Comparison of ENCODE assay signal across 15 cellular contexts in genomic region chr1:3481836-3482589, GRCh38. TPM values are rescaled to one million over a fixed set of nuclear protein-coding genes. Genes with fewer than 3 reads are reported as not detected.
DNase-seq lines count a peak whose midpoint lies in the region; ATAC-seq, FAIRE-seq and TF ChIP-seq lines count a peak whose summit lies in the region.
"Had no signal": no experiment of that assay in that cellular context is flagged by ENCODE, and none has a peak within 500 bp of the region (broad histone marks: within the 10 kb centered on the region; RNA-seq: fewer than 3 reads in every experiment).

No MANE protein-coding gene starts in this region.

- CTCF ChIA-PET in PC-3 (lab: Charles Lee) (interaction anchor here (1.6 kb wide), 1 partner anchor 29 kb away, joined by 25 read pairs; no protein-coding TSS in a partner anchor), H1 (lab: Charles Lee; ENCODE audit: partially characterized antibody) (interaction anchor here (0.8 to 4.2 kb wide), 14 partner anchors 9 to 139 kb away, joined by 3 to 41 read pairs (median 4); no protein-coding TSS in a partner anchor)

- H3K27ac ChIP-seq in PC-3 (ENCODE audit: low read length) (peak overlapping the region; percentile 57), H1 (ENCODE audit: low read depth, low read length) (no peak overlapping the region), trophoblast cell (ENCODE audit: low read depth, low read length) (no peak overlapping the region)
- H3K27ac ChIP-seq: 22Rv1, SJSA1 had no signal

- H3K18ac ChIP-seq in H1 (ENCODE audit: extremely low read depth, low read length) (no peak overlapping the region; the same call in 1 of the 2 replicates), trophoblast cell (ENCODE audit: low read length) (no peak overlapping the region)

- DNase-seq in DMS 273 (lab: John Stamatoyannopoulos, UW; ENCODE audit: unreplicated experiment) (peak; percentile 40), DMS 273 treated with DMSO at 0.1 percent for 48 hours (lab: John Stamatoyannopoulos, UW) (no peak), PC-3 (peak; percentile 83), H1 (ENCODE audit: low read depth in 1 of 2, low spot score in 2 of 2) (no peak), trophoblast cell (peak; percentile 91 to 95), NCI-H2081 (lab: John Stamatoyannopoulos, UW) (no peak)
- DNase-seq in activated T-cell treated with anti-CD3 and anti-CD28 coated beads, Interleukin-2, amount 50 U/mL, for 1 hour, result no peak
- DNase-seq: activated B cell treated with CpG ODN at 0.5 μM for 24 hours, DMS153, natural killer cell, NCI-H2227 treated with DMSO at 0.1 percent for 48 hours, right cardiac atrium had no signal

- H2BK5ac ChIP-seq in H1 (ENCODE audit: low read depth, low read length) (no peak overlapping the region), trophoblast cell (ENCODE audit: low read depth, low read length, poor library complexity) (no peak overlapping the region)

- no peaks in the 10 kb centered on the region for H4K20me1 ChIP-seq in PC-3 (ENCODE audit: low read length)
- H4K20me1 ChIP-seq in H1 (replicated peaks in 1 of 2; ENCODE audit: control insufficient read depth in 1 of 2, insufficient read depth in 2 of 2, low read length in 2 of 2), result peaks cover 2 to 5% of the 10 kb centered on the region in 2 experiments

- 92% methylated on average over 21 of the region's 29 CpGs; no CpG with 5 or more reads in 1 of the 2 experiments for WGBS in H1 (ENCODE audit: extremely low coverage in 1 of 2, insufficient coverage in 1 of 2, insufficient read length in 1 of 2, insufficient replicate concordance in 2 of 2, low coverage in 1 of 2, low lambda C conversion rate in 2 of 2, missing lambda C conversion rate in 1 of 2), 2 experiments
- WGBS in trophoblast cell (ENCODE audit: extremely low coverage, insufficient coverage, insufficient read length), result no CpG with 5 or more reads among the region's 29 CpGs

- H3K4me1 ChIP-seq in PC-3 (ENCODE audit: insufficient read depth, low read length) (peaks cover 12% of the 10 kb centered on the region), H1 (replicated peaks in 1 of 4; ENCODE audit: control insufficient read depth in 3 of 4, insufficient read depth in 4 of 4, low read length in 3 of 4) (no peaks in the 10 kb centered on the region), trophoblast cell (ENCODE audit: control insufficient read depth in 1 of 2, insufficient read depth in 2 of 2, low read length in 2 of 2) (peaks cover 4 to 6% of the 10 kb centered on the region in 2 experiments)

- peak in 1 of 2 experiments; percentile 27; a peak in 1 of 3 replicates for TF ChIP-seq POLR2A in H1 (IDR thresholded peaks at IDR 0.05; ENCODE audit: control extremely low read depth in 1 of 2, low read depth in 2 of 2, low read length in 2 of 2)

- H3K4me3 ChIP-seq in PC-3 (ENCODE audit: low read length), result no peak overlapping the region
- H3K4me3 ChIP-seq in H1 (ENCODE audit: extremely low read depth in 1 of 4, insufficient read depth in 2 of 4, low read depth in 3 of 4, low read length in 4 of 4), result no peak overlapping the region
- H3K4me3 ChIP-seq in trophoblast cell (ENCODE audit: low read depth, low read length), result no peak overlapping the region
- H3K4me3 ChIP-seq: SJSA1 had no signal

- H2BK20ac ChIP-seq in H1 (ENCODE audit: low read length), result no peak overlapping the region

- intact Hi-C loops in PC-3 (cut with micrococcal nuclease), result no loop called here

- no peak overlapping the region for H2BK120ac ChIP-seq in H1 (replicated peaks; ENCODE audit: low read depth, low read length)
- no peak overlapping the region for H2BK120ac ChIP-seq in trophoblast cell (ENCODE audit: insufficient read depth, low read length, poor library complexity)

- H4K8ac ChIP-seq in H1 (ENCODE audit: extremely low read depth, insufficient read depth, low read length) (no peak overlapping the region; the same call in 1 of the 2 replicates), trophoblast cell (ENCODE audit: low read depth, low read length) (no peak overlapping the region)

- BruUV-seq in PC-3 (replicated peaks; lab: Mats Ljungman, UMichigan), result no TSS peak

- H3K4ac ChIP-seq in H1 (replicated peaks; ENCODE audit: insufficient read length, low read depth, low read length) (peak overlapping the region; percentile 78), trophoblast cell (ENCODE audit: low read depth, low read length) (no peak overlapping the region)

- H4K12ac ChIP-seq in trophoblast cell (ENCODE audit: low read depth, low read length), result no peak overlapping the region

- H3K36me3 ChIP-seq in PC-3 (ENCODE audit: low read depth, low read length) (no peaks in the 10 kb centered on the region), H1 (ENCODE audit: control insufficient read depth in 2 of 4, insufficient read depth in 4 of 4, low read length in 3 of 4) (peaks cover 0 to 7% (median 3%) of the 10 kb centered on the region in 4 experiments; a peak in 3 of 8 replicates), trophoblast cell (ENCODE audit: control insufficient read depth in 1 of 2, insufficient read depth in 2 of 2, low read length in 2 of 2) (peaks cover 0 to 2% of the 10 kb centered on the region in 2 experiments)

- H3K23me2 ChIP-seq in H1 (ENCODE audit: low read depth, low read length), result no peaks in the 10 kb centered on the region

- no peak overlapping the region for H2AK5ac ChIP-seq in H1 (ENCODE audit: low read depth, low read length)
- H2AK5ac ChIP-seq in trophoblast cell (ENCODE audit: low read length), result no peak overlapping the region

- TF ChIP-seq CTCF in PC-3 (conservative IDR thresholded peaks at IDR 0.05; ENCODE audit: low read depth, low read length) (no peak), H1 (IDR thresholded peaks at IDR 0.05; ENCODE audit: control extremely low read depth in 1 of 3, insufficient read depth in 1 of 3, low read depth in 1 of 3, low read length in 3 of 3) (no peak)

- H3K23ac ChIP-seq in H1 (ENCODE audit: insufficient read length) (no peak overlapping the region), trophoblast cell (ENCODE audit: low read length) (no peak overlapping the region)

- no peak overlapping the region for H4K5ac ChIP-seq in H1 (ENCODE audit: insufficient read length, low read depth, low read length)

- H3K9ac ChIP-seq in PC-3 (ENCODE audit: low read length) (peak overlapping the region; percentile 23; the same call in 1 of the 2 replicates), H1 (replicated peaks in 1 of 4; ENCODE audit: extremely low read depth in 1 of 4, low read depth in 3 of 4, low read length in 3 of 4) (no peak overlapping the region), trophoblast cell (ENCODE audit: low read length) (no peak overlapping the region)

- H3K4me2 ChIP-seq in PC-3 (ENCODE audit: low read length), result peak overlapping the region; percentile 60
- H3K4me2 ChIP-seq in H1 (ENCODE audit: insufficient read depth in 1 of 2, low read depth in 2 of 2, low read length in 2 of 2), result no peak overlapping the region
- H3K4me2 ChIP-seq in trophoblast cell (ENCODE audit: low read length), result no peak overlapping the region

- H3K9me3 ChIP-seq in PC-3 (ENCODE audit: low read length), result no peaks in the 10 kb centered on the region
- H3K9me3 ChIP-seq in H1 (ENCODE audit: insufficient read depth in 2 of 2, low read depth in 1 of 2, low read length in 1 of 2), result peaks cover 0 to 10% of the 10 kb centered on the region in 2 experiments; a peak in 2 of 4 replicates
- no peaks in the 10 kb centered on the region for H3K9me3 ChIP-seq in trophoblast cell (ENCODE audit: insufficient read depth, low read depth, low read length)
- H3K9me3 ChIP-seq: SJSA1 had no signal

- no peaks in the 10 kb centered on the region for H3K79me1 ChIP-seq in H1 (ENCODE audit: low read depth, low read length)
- no peaks in the 10 kb centered on the region for H3K79me1 ChIP-seq in trophoblast cell (ENCODE audit: low read length)

- H3F3A ChIP-seq in PC-3 (ENCODE audit: low read length, unreplicated experiment), result no peaks in the 10 kb centered on the region

- H2BK12ac ChIP-seq in H1 (ENCODE audit: low read depth, low read length), result no peak overlapping the region
- no peak overlapping the region for H2BK12ac ChIP-seq in trophoblast cell (ENCODE audit: low read length)

- H3K56ac ChIP-seq in H1 (replicated peaks; ENCODE audit: insufficient read length, low read depth, low read length), result no peak overlapping the region

- H4K91ac ChIP-seq in H1 (replicated peaks; ENCODE audit: insufficient read length, low read length), result peak overlapping the region; percentile 6
- H4K91ac ChIP-seq in trophoblast cell (ENCODE audit: low read depth, low read length), result no peak overlapping the region

- H2BK15ac ChIP-seq in H1 (ENCODE audit: low read length), result no peak overlapping the region

- TF ChIP-seq EP300 in H1 (IDR thresholded peaks at IDR 0.05; ENCODE audit: borderline replicate concordance in 1 of 2, low read depth in 2 of 2, low read length in 2 of 2), result no peak

- H3K27me3 ChIP-seq in PC-3 (ENCODE audit: low read length), result no peaks in the 10 kb centered on the region
- no peaks in the 10 kb centered on the region for H3K27me3 ChIP-seq in H1 (replicated peaks in 1 of 4; ENCODE audit: control insufficient read depth in 3 of 4, extremely low read depth in 1 of 4, insufficient read depth in 3 of 4, low read length in 3 of 4)
- no peaks in the 10 kb centered on the region for H3K27me3 ChIP-seq in trophoblast cell (ENCODE audit: insufficient read depth, low read length)
- H3K27me3 ChIP-seq: SJSA1 had no signal

- H3K14ac ChIP-seq in H1 (ENCODE audit: insufficient read length), result no peak overlapping the region
- H3K14ac ChIP-seq in trophoblast cell (ENCODE audit: low read length), result no peak overlapping the region

- peak; percentile 65 for ATAC-seq in PC-3
- no peak for ATAC-seq in GM21619 (IDR thresholded peaks at IDR 0.05; ENCODE audit: unreplicated experiment)
- ATAC-seq: natural killer cell had no signal

- H3K79me2 ChIP-seq in PC-3 (ENCODE audit: low read length), result no peaks in the 10 kb centered on the region
- no peaks in the 10 kb centered on the region for H3K79me2 ChIP-seq in H1 (ENCODE audit: control insufficient read depth in 1 of 2, insufficient read depth in 2 of 2, low read length in 2 of 2)
- no peaks in the 10 kb centered on the region for H3K79me2 ChIP-seq in trophoblast cell (ENCODE audit: control insufficient read depth, insufficient read depth, low read length, poor library complexity)

- H3K9me2 ChIP-seq in PC-3 (replicated peaks; ENCODE audit: low read length), result no peaks in the 10 kb centered on the region

- no peak for TF ChIP-seq RAD21 in H1 (IDR thresholded peaks at IDR 0.05 in 1 of 2, conservative IDR thresholded peaks at IDR 0.05 in 1 of 2; ENCODE audit: low read depth in 2 of 2, low read length in 2 of 2)

- FAIRE-seq in H1 (lab: Jason Lieb, UNC), result no peak

- POLR2A ChIA-PET in PC-3 (lab: Charles Lee; ENCODE audit: unreplicated experiment), result no interaction called here
- POLR2A ChIA-PET in H1 (lab: Charles Lee; ENCODE audit: partially characterized antibody), result interaction anchor here (0.9 to 3.0 kb wide), 7 partner anchors 9 to 40 kb away, joined by 3 to 18 read pairs (median 5); partner anchors contain the start of gene ARHGEF16

- H2AFZ ChIP-seq in PC-3 (ENCODE audit: low read length), result no peak overlapping the region
- H2AFZ ChIP-seq in H1 (ENCODE audit: low read length), result no peak overlapping the region
- H2AFZ ChIP-seq in trophoblast cell (ENCODE audit: insufficient read depth, low read length, poor library complexity), result no peak overlapping the region

RNA-seq across cellular contexts. Expression of gene ARHGEF16, which starts 27.5 kb away (rescaled TPM):
- 54.3 and 60.7 TPM in 2 replicates for total RNA-seq in PC-3 (2014; rRNA removed)
- 20.0 and 20.7 TPM in 2 replicates for total RNA-seq in H1 (2021; fragmentation: NEBNext Ultra II Directional; extraction: Animal tissue kit (Norgen Biotek cat#: 25700))
- polyA plus RNA-seq in H1 (2011; rRNA removed), result 18.3 and 25.0 TPM in 2 replicates
- 20.5 TPM for polyA plus RNA-seq in H1 (2011; cell fraction: cytosol; rRNA removed)
- polyA plus RNA-seq in H1 (2011; cell fraction: nucleus; rRNA removed), result 55.6 TPM
- 11.4 to 18.1 TPM (median 16.6 TPM) in 4 replicates for polyA plus RNA-seq in H1 (2012, experiment 1 of 2)
- polyA plus RNA-seq in H1 (2012, experiment 2 of 2), result 15.7 TPM
- 8.9 TPM for polyA plus RNA-seq in H1 (2013, experiment 1 of 2)
- polyA plus RNA-seq in H1 (2013, experiment 2 of 2), result 7.8 TPM
- 32.5 and 33.4 TPM in 2 replicates for polyA minus RNA-seq in H1 (2011; rRNA and poly(A)+ RNA removed)
- 10.1 TPM for polyA minus RNA-seq in H1 (2011; cell fraction: cytosol; rRNA and poly(A)+ RNA removed)
- 24.2 TPM for polyA minus RNA-seq in H1 (2011; cell fraction: nucleus; rRNA and poly(A)+ RNA removed)
- 6.2 and 6.3 TPM in 2 replicates for polyA plus RNA-seq in trophoblast cell (2013)
- total RNA-seq: activated B cell treated with CpG ODN at 0.5 μM for 24 hours, natural killer cell had no signal

Comparison
In these comparisons a context has a peak if more than half of its experiments do, and no peak if none do; other contexts are left out.
1. DNase-seq: peak in DMS 273 (single experiment), PC-3 (single experiment) and trophoblast cell (2 of 2); none in DMS 273 treated with DMSO at 0.1 percent for 48 hours (single experiment), H1 (0 of 2), activated T-cell treated with anti-CD3 and anti-CD28 coated beads, Interleukin-2, amount 50 U/mL, for 1 hour (single experiment) and NCI-H2081 (0 of 2).